8 cellular contexts compared by ENCODE assay signal in the genomic region with DNA sequence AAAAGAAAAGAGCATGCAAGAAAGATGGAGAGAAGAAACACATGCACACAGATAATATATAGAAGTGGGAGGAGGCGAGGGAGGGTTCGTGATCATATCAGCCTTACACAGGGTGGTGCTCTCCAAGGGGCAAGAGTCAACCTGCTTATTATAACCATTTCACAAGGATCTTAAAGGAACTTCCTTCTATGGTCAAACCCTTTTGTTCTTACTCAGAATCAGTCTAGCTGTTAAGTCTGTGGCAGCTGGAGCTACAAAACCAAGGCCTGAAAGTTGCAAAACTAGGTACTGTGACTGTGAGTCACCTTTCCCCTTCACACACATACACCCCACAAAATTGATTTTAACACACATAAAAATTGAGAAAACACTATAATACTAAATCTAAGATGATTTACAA.
DNase-seq lines count a peak whose midpoint lies in the region; ATAC-seq and TF ChIP-seq lines count a peak whose summit lies in the region.

No MANE protein-coding gene starts in this region.

- DNase-seq in activated effector memory CD4-positive, alpha-beta T cell treated with anti-CD3 and anti-CD28 coated beads, Interleukin-2, amount 50 U/mL, for 16 hours, result peak; percentile 67
- DNase-seq in activated effector memory CD4-positive, alpha-beta T cell treated with Interleukin-2 at 50 U/mL for 16 hours, result no peak
- peak; percentile 94 for DNase-seq in SKM-1 treated with dmso at 0.1 percent for 144 hours (lab: John Stamatoyannopoulos, UW; ENCODE audit: unreplicated experiment)
- peak; percentile 90 for DNase-seq in fibroblast of pulmonary artery (ENCODE audit: low read depth)
- no peak for DNase-seq in RPMI8226
- DNase-seq in HuH-7 (ENCODE audit: low spot score), result no peak
- no peak for DNase-seq in germinal center (ENCODE audit: low spot score)

- H3K4me3 ChIP-seq in fibroblast of pulmonary artery (replicated peaks; ENCODE audit: low read depth, low read length), result no peak overlapping the region

- TF ChIP-seq CTCF in fibroblast of pulmonary artery (IDR thresholded peaks at IDR 0.05; ENCODE audit: low read length, missing control alignments), result no peak

- peak; percentile 88 for ATAC-seq in HG03039 (IDR thresholded peaks at IDR 0.05; ENCODE audit: unreplicated experiment)

Comparison
In these comparisons a context has a peak if more than half of its experiments do, and no peak if none do; other contexts are left out.
1. DNase-seq: peak in activated effector memory CD4-positive, alpha-beta T cell treated with anti-CD3 and anti-CD28 coated beads, Interleukin-2, amount 50 U/mL, for 16 hours (single experiment), SKM-1 treated with dmso at 0.1 percent for 144 hours (single experiment) and fibroblast of pulmonary artery (single experiment); none in activated effector memory CD4-positive, alpha-beta T cell treated with Interleukin-2 at 50 U/mL for 16 hours (single experiment), RPMI8226 (single experiment), HuH-7 (single experiment) and germinal center (single experiment).